ENCODE assay signal across 11 cellular contexts in genomic region chr20:58506999-58507398, GRCh38. TPM values are rescaled to one million over a fixed set of nuclear protein-coding genes. Genes with fewer than 3 reads are reported as not detected.
"Had no signal": no experiment of that assay in that cellular context is flagged by ENCODE, and none has a peak within 500 bp of the region (broad histone marks: within the 10 kb centered on the region; RNA-seq: fewer than 3 reads in every experiment).

No MANE protein-coding gene starts in this region.

RNA-seq across cellular contexts. Expression of gene APCDD1L, which starts 8.2 kb away (rescaled TPM):
- total RNA-seq: activated CD4-positive, alpha-beta memory T cell treated with anti-CD3 and anti-CD28 coated beads, Interleukin-2, amount 10 ng/mL, durations not matched to agents 7 days and 5 days; activated CD4-positive, alpha-beta T cell treated with anti-CD3 and anti-CD28 coated beads for 36 hours; activated CD4-positive, alpha-beta T cell treated with anti-CD3 and anti-CD28 coated beads, Interleukin-2, amount 10 ng/mL, durations not matched to agents 7 days and 5 days; activated CD8-positive, alpha-beta memory T cell treated with anti-CD3 and anti-CD28 coated beads, Interleukin-2, amount 10 ng/mL, durations not matched to agents 7 days and 5 days; activated CD8-positive, alpha-beta T cell treated with anti-CD3 and anti-CD28 coated beads, Interleukin-2, amount 10 ng/mL, durations not matched to agents 7 days and 5 days; activated naive CD8-positive, alpha-beta T cell treated with anti-CD3 and anti-CD28 coated beads, Interleukin-2, amount 10 ng/mL, durations not matched to agents 7 days and 5 days; activated T-helper 2 cell treated with anti-CD3 and anti-CD28 coated beads, Interferon-gamma antibody, Interleukin-2, Interleukin-4, amounts not matched to agents 10 μg/mL and 5 μg/mL and 100 μg/mL, durations not matched to agents 14 hours and 24 hours and 36 hours; T-cell; T-helper 1 cell treated with Interleukin-12 subunit alpha and Interleukin-12 subunit beta and Interleukin-4 antibody, amounts not matched to agents 30 ng/mL and 1 ng/mL, for 36 hours; T-helper 17 cell; T-helper 2 cell treated with Interferon-gamma antibody and Interleukin-4, amounts not matched to agents 100 ng/mL and 5 ng/mL, for 36 hours had no signal
